25 cellular contexts compared by ENCODE assay signal in the genomic region with DNA sequence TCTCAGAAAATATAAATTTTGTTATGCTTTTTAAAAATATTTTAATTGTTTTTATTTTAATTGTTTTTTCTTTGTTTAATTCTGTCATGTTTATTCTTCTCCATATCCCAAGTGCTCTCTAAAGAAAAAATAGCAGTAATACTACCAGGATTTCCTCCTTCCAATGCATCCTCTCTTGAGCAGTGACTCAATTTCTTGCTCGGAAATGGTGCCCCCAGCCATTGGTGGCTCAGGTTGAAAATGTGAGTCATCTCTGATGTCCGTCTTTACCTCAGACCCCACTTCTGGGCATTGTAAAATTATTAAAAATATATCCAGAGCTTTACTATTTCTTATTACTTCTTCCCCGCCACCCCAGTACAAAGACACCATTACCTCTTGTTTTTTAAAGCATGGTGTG.
A peak's percentile ranks its signal among the peaks of the same experiment; 100 is the strongest.
DNase-seq lines count a peak whose midpoint lies in the region; FAIRE-seq and TF ChIP-seq lines count a peak whose summit lies in the region.
"Had no signal": no experiment of that assay in that cellular context is flagged by ENCODE, and none has a peak within 500 bp of the region (broad histone marks: within the 10 kb centered on the region; RNA-seq: fewer than 3 reads in every experiment).

No MANE protein-coding gene starts in this region.

- H3K27me3 Mint-ChIP-seq in activated naive CD8-positive, alpha-beta T cell treated with anti-CD3 and anti-CD28 coated beads for 36 hours = no peaks in the 10 kb centered on the region
- H3K27me3 Mint-ChIP-seq: CD4-positive, alpha-beta memory T cell; CD4-positive, CD25-positive, alpha-beta regulatory T cell; CD8-positive, alpha-beta memory T cell had no signal

- dilution Hi-C loops in endothelial cell of umbilical vein (cut with MboI; ENCODE audit: extremely low pct_ligation_motif_present, low sequenced_read_pairs) = no loop called here

- H3K36me3 Mint-ChIP-seq in activated naive CD8-positive, alpha-beta T cell treated with anti-CD3 and anti-CD28 coated beads for 36 hours = no peaks in the 10 kb centered on the region
- H3K36me3 Mint-ChIP-seq: CD14-positive monocyte; CD4-positive, alpha-beta memory T cell; CD4-positive, CD25-positive, alpha-beta regulatory T cell; CD8-positive, alpha-beta memory T cell had no signal

- DNase-seq in dedifferentiated amniotic fluid mesenchymal stem cell (ENCODE audit: extremely low spot score) = peak; percentile 11
- DNase-seq in endothelial cell of umbilical vein (ENCODE audit: low read depth, low spot score) = peak; percentile 54
- no peak for DNase-seq in T-helper 9 cell
- DNase-seq in activated naive CD8-positive, alpha-beta T cell treated with anti-CD3 and anti-CD28 coated beads for 36 hours = no peak
- DNase-seq in GOT3 (lab: John Stamatoyannopoulos, UW) = no peak
- DNase-seq: ACHN; BE2C; C1 segment of cervical spinal cord; CD4-positive, alpha-beta memory T cell; CD4-positive, CD25-positive, alpha-beta regulatory T cell; CD8-positive, alpha-beta memory T cell; COR-L47; DMS 273 treated with DMSO at 0.1 percent for 48 hours; DMS153; DMS53; DMS79; DND-41; EL; GF-D8 had no signal

- no peaks in the 10 kb centered on the region for H4K20me1 ChIP-seq in endothelial cell of umbilical vein (replicated peaks; ENCODE audit: control insufficient read depth, extremely low read depth, insufficient read depth, low read length)
- H4K20me1 ChIP-seq: BLaER1 had no signal

- H2AFZ ChIP-seq in endothelial cell of umbilical vein (ENCODE audit: low read depth, low read length) = no peak overlapping the region

- peaks cover 45% of the 10 kb centered on the region for H3K4me1 ChIP-seq in endothelial cell of umbilical vein (ENCODE audit: control insufficient read depth, extremely low read depth, insufficient read depth, low read length)
- H3K4me1 ChIP-seq: BE2C, BLaER1 had no signal

- no peak overlapping the region for H3K4me3 ChIP-seq in endothelial cell of umbilical vein (replicated peaks in 1 of 3; ENCODE audit: insufficient read depth in 1 of 3, low read depth in 1 of 3, low read length in 3 of 3)
- H3K4me3 ChIP-seq: BLaER1 had no signal

- H3K36me3 ChIP-seq in endothelial cell of umbilical vein (ENCODE audit: control insufficient read depth in 2 of 2, extremely low read depth in 1 of 2, insufficient read depth in 2 of 2, low read length in 2 of 2) = no peaks in the 10 kb centered on the region
- H3K36me3 ChIP-seq: BE2C, BLaER1 had no signal

- peak overlapping the region; percentile 3 for H3K9ac ChIP-seq in endothelial cell of umbilical vein (replicated peaks; ENCODE audit: extremely low read depth, insufficient read depth, low read length)
- H3K9ac ChIP-seq: BLaER1 had no signal

- H3K27ac Mint-ChIP-seq in activated naive CD8-positive, alpha-beta T cell treated with anti-CD3 and anti-CD28 coated beads for 36 hours = no peak overlapping the region
- H3K27ac Mint-ChIP-seq: CD14-positive monocyte; CD4-positive, alpha-beta memory T cell; CD4-positive, CD25-positive, alpha-beta regulatory T cell; CD8-positive, alpha-beta memory T cell had no signal

- no TSS peak for BruUV-seq in endothelial cell of umbilical vein (replicated peaks; lab: Mats Ljungman, UMichigan)

- peak; percentile 11 for FAIRE-seq in A204.1 (lab: Jason Lieb, UNC)
- no peak for FAIRE-seq in endothelial cell of umbilical vein (lab: Jason Lieb, UNC)
- FAIRE-seq: GM12891, GM19239 had no signal

- no peaks in the 10 kb centered on the region for H3K9me3 ChIP-seq in endothelial cell of umbilical vein (replicated peaks; ENCODE audit: control insufficient read depth, insufficient read depth, low read length)
- H3K9me3 ChIP-seq: BE2C, BLaER1 had no signal

- POLR2A ChIA-PET in endothelial cell of umbilical vein (lab: Charles Lee) = no interaction called here

- no peaks in the 10 kb centered on the region for H3K27me3 ChIP-seq in endothelial cell of umbilical vein (ENCODE audit: control insufficient read depth in 2 of 2, insufficient read depth in 2 of 2, low read length in 2 of 2)
- H3K27me3 ChIP-seq: BE2C, BLaER1 had no signal

- H3K4me2 ChIP-seq in endothelial cell of umbilical vein (ENCODE audit: insufficient read depth, low read length) = no peak overlapping the region
- H3K4me2 ChIP-seq: BLaER1 had no signal

- H3K79me2 ChIP-seq in endothelial cell of umbilical vein (ENCODE audit: control insufficient read depth, insufficient read depth, low read length) = no peaks in the 10 kb centered on the region

- CTCF ChIA-PET in endothelial cell of umbilical vein (lab: Charles Lee) = interaction anchor here (1.4 kb wide), 1 partner anchor 13 kb away, joined by 7 read pairs; no protein-coding TSS in a partner anchor

- H3K4me3 Mint-ChIP-seq in activated naive CD8-positive, alpha-beta T cell treated with anti-CD3 and anti-CD28 coated beads for 36 hours = no peak overlapping the region
- H3K4me3 Mint-ChIP-seq: CD14-positive monocyte; CD4-positive, alpha-beta memory T cell; CD4-positive, CD25-positive, alpha-beta regulatory T cell; CD8-positive, alpha-beta memory T cell had no signal

- peaks cover 1% of the 10 kb centered on the region for H3K9me3 Mint-ChIP-seq in activated naive CD8-positive, alpha-beta T cell treated with anti-CD3 and anti-CD28 coated beads for 36 hours

- no peak for TF ChIP-seq POLR2A in endothelial cell of umbilical vein (IDR thresholded peaks at IDR 0.05; ENCODE audit: low read depth, low read length)

- H3K4me1 Mint-ChIP-seq in activated naive CD8-positive, alpha-beta T cell treated with anti-CD3 and anti-CD28 coated beads for 36 hours = no peaks in the 10 kb centered on the region
- H3K4me1 Mint-ChIP-seq: CD14-positive monocyte; CD4-positive, alpha-beta memory T cell; CD4-positive, CD25-positive, alpha-beta regulatory T cell; CD8-positive, alpha-beta memory T cell had no signal

- intact Hi-C loops in endothelial cell of umbilical vein (cut with micrococcal nuclease) = loop anchor here (1.0 kb wide), 1 partner anchor 12 kb away; no protein-coding TSS in a partner anchor

- H3K9me1 ChIP-seq in endothelial cell of umbilical vein (replicated peaks; ENCODE audit: control insufficient read depth, extremely low read depth, insufficient read depth, low read length) = no peaks in the 10 kb centered on the region

- TF ChIP-seq CTCF in endothelial cell of umbilical vein (IDR thresholded peaks at IDR 0.05; ENCODE audit: extremely low read depth in 1 of 2, insufficient read depth in 1 of 2, low read depth in 1 of 2, low read length in 2 of 2) = no peak

- no peak overlapping the region for H3K27ac ChIP-seq in endothelial cell of umbilical vein (ENCODE audit: insufficient read depth, low read depth, low read length)
- H3K27ac ChIP-seq: 22Rv1, BLaER1 had no signal

TF ChIP-seq in endothelial cell of umbilical vein, 7 proteins besides CTCF, POLR2A, EP300 and RAD21:
- TF ChIP-seq, protein P1, sequence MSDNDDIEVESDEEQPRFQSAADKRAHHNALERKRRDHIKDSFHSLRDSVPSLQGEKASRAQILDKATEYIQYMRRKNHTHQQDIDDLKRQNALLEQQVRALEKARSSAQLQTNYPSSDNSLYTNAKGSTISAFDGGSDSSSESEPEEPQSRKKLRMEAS (IDR thresholded peaks at IDR 0.05; ENCODE audit: insufficient read depth, insufficient read length) = no peak
- TF ChIP-seq MYC (IDR thresholded peaks at IDR 0.05; ENCODE audit: low read depth, low read length) = no peak
- TF ChIP-seq GATA2 (IDR thresholded peaks at IDR 0.05; ENCODE audit: insufficient read depth, insufficient read length, low read depth, low read length) = no peak
- peak; percentile 46 for TF ChIP-seq JUN (IDR thresholded peaks at IDR 0.05; ENCODE audit: borderline replicate concordance, insufficient read depth, insufficient read length, low read depth)
- no peak for TF ChIP-seq EZH2 (IDR thresholded peaks at IDR 0.05; ENCODE audit: borderline replicate concordance, low read depth, low read length, severe bottlenecking)
- peak; percentile 32 for TF ChIP-seq POLR2AphosphoS5 (IDR thresholded peaks at IDR 0.05; ENCODE audit: insufficient read depth, low read depth, low read length)
- TF ChIP-seq FOS (IDR thresholded peaks at IDR 0.05; ENCODE audit: borderline replicate concordance, insufficient read depth, low read length) = peak; percentile 82

Comparison
In these comparisons a context has a peak if more than half of its experiments do, and no peak if none do; other contexts are left out.
1. DNase-seq: peak in dedifferentiated amniotic fluid mesenchymal stem cell (single experiment) and endothelial cell of umbilical vein (single experiment); none in T-helper 9 cell (single experiment), activated naive CD8-positive, alpha-beta T cell treated with anti-CD3 and anti-CD28 coated beads for 36 hours (single experiment) and GOT3 (single experiment).